Comparison of ENCODE assay signal across 11 cellular contexts in the genomic region with DNA sequence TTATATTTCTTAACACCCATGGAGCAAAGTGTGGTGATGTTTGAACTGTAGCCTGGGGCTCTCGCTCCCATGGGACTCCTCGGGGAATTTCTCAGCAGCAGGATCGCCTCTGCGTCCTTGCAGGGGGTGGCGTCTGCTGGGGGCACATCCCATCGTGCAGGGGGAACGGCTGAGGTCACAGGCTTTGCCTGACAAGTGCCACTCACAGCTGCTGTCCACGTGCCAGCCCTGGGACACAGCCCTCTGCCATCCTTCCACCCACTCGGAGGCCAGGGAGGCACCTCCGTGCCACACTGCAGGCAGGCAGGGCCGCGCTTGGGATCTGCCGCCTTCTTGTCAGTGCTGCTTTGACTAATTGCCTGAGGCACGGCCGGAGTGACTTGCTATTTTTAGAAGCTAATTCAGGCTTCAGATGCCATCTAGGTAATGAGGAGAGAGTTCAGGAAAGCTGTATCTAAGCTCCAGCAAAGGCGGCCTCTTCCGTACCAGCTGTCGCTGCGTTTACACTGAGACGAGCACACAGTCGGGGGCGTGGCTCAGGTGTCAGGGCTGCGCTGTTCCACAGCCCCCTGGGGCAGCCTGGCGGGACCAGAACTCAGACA. TPM values are rescaled to one million over a fixed set of nuclear protein-coding genes. Genes with fewer than 3 reads are reported as not detected.
DNase-seq lines count a peak whose midpoint lies in the region; ATAC-seq, FAIRE-seq and TF ChIP-seq lines count a peak whose summit lies in the region.
"Had no signal": no experiment of that assay in that cellular context is flagged by ENCODE, and none has a peak within 500 bp of the region (broad histone marks: within the 10 kb centered on the region; RNA-seq: fewer than 3 reads in every experiment).

No MANE protein-coding gene starts in this region.

- TF ChIP-seq CTCF in pancreas (IDR thresholded peaks at IDR 0.05) (no peak), right lobe of liver (IDR thresholded peaks at IDR 0.05) (no peak)

- peaks cover 40% of the 10 kb centered on the region for H3K36me3 Mint-ChIP-seq in activated CD8-positive, alpha-beta memory T cell treated with anti-CD3 and anti-CD28 coated beads, Interleukin-2, amount 10 ng/mL, durations not matched to agents 7 days and 5 days

- no peak for FAIRE-seq in pancreas (lab: Jason Lieb, UNC)

- H3K4me3 ChIP-seq in pancreas, result no peak overlapping the region
- no peak overlapping the region for H3K4me3 ChIP-seq in right lobe of liver

- H3K9me3 Mint-ChIP-seq in activated CD8-positive, alpha-beta memory T cell treated with anti-CD3 and anti-CD28 coated beads, Interleukin-2, amount 10 ng/mL, durations not matched to agents 7 days and 5 days (ENCODE audit: low read depth), result no peaks in the 10 kb centered on the region
- H3K9me3 Mint-ChIP-seq: activated naive CD4-positive, alpha-beta T cell treated with anti-CD3 and anti-CD28 coated beads, Interleukin-2, amount 50 U/mL, for 24 hours; CD8-positive, alpha-beta memory T cell had no signal

- H3K27me3 ChIP-seq in pancreas, result no peaks in the 10 kb centered on the region
- no peaks in the 10 kb centered on the region for H3K27me3 ChIP-seq in right lobe of liver

- H3K4me3 Mint-ChIP-seq in activated CD8-positive, alpha-beta memory T cell treated with anti-CD3 and anti-CD28 coated beads, Interleukin-2, amount 10 ng/mL, durations not matched to agents 7 days and 5 days, result no peak overlapping the region
- H3K4me3 Mint-ChIP-seq: activated naive CD4-positive, alpha-beta T cell treated with anti-CD3 and anti-CD28 coated beads, Interleukin-2, amount 50 U/mL, for 24 hours; CD8-positive, alpha-beta memory T cell had no signal

- no peak overlapping the region for H3K27ac Mint-ChIP-seq in activated CD8-positive, alpha-beta memory T cell treated with anti-CD3 and anti-CD28 coated beads, Interleukin-2, amount 10 ng/mL, durations not matched to agents 7 days and 5 days
- H3K27ac Mint-ChIP-seq: activated naive CD4-positive, alpha-beta T cell treated with anti-CD3 and anti-CD28 coated beads, Interleukin-2, amount 50 U/mL, for 24 hours had no signal

- H3K9me3 ChIP-seq in pancreas, result no peaks in the 10 kb centered on the region
- H3K9me3 ChIP-seq in right lobe of liver, result no peaks in the 10 kb centered on the region

- TF ChIP-seq POLR2A in right lobe of liver (IDR thresholded peaks at IDR 0.05), result no peak

- 8 to 10% methylated on average over 24 of the region's 24 CpGs for WGBS in pancreas, 2 donors
- 37% methylated on average over 9 of the region's 24 CpGs for WGBS in right lobe of liver (ENCODE audit: insufficient coverage, low coverage, low lambda C conversion rate, missing lambda C conversion rate)

- DNase-seq in ELF-1 (ENCODE audit: low read depth, low spot score) (peak; percentile 75), NCI-H524 (lab: John Stamatoyannopoulos, UW) (peak; percentile 76 to 83), epithelial cell of prostate (ENCODE audit: low read depth, low spot score) (no peak), pancreas (peak in 5 of 6 donors; percentile 41 to 81 (median 51)), superior temporal gyrus (ENCODE audit: extremely low spot score) (no peak), right lobe of liver (no peak)
- DNase-seq in activated CD8-positive, alpha-beta memory T cell treated with anti-CD3 and anti-CD28 coated beads, Interleukin-2, amount 10 ng/mL, durations not matched to agents 7 days and 5 days, result no peak
- DNase-seq: midbrain had no signal

- intact Hi-C loops in pancreas (cut with DNase I) (no loop called here), right lobe of liver (cut with DNase I) (no loop called here)

- peak overlapping the region; percentile 18 for H3K27ac ChIP-seq in epithelial cell of prostate
- H3K27ac ChIP-seq in pancreas, result peak overlapping the region in 3 of 4 donors; percentile 38 to 67 (median 56)
- no peak overlapping the region for H3K27ac ChIP-seq in right lobe of liver

- H3K4me1 ChIP-seq in pancreas (peaks cover 0 to 2% (median 0%) of the 10 kb centered on the region in 3 donors), right lobe of liver (no peaks in the 10 kb centered on the region)

- ATAC-seq in pancreas (peak; percentile 70 to 87 (median 86)), right lobe of liver (no peak), HG03521 (IDR thresholded peaks at IDR 0.05; ENCODE audit: unreplicated experiment) (no peak)
- ATAC-seq in activated CD8-positive, alpha-beta memory T cell treated with anti-CD3 and anti-CD28 coated beads, Interleukin-2, amount 10 ng/mL, durations not matched to agents 7 days and 5 days, result no peak

- H3K27me3 Mint-ChIP-seq in activated CD8-positive, alpha-beta memory T cell treated with anti-CD3 and anti-CD28 coated beads, Interleukin-2, amount 10 ng/mL, durations not matched to agents 7 days and 5 days, result no peaks in the 10 kb centered on the region
- H3K27me3 Mint-ChIP-seq: activated naive CD4-positive, alpha-beta T cell treated with anti-CD3 and anti-CD28 coated beads, Interleukin-2, amount 50 U/mL, for 24 hours; CD8-positive, alpha-beta memory T cell had no signal

- H3K4me1 Mint-ChIP-seq in activated CD8-positive, alpha-beta memory T cell treated with anti-CD3 and anti-CD28 coated beads, Interleukin-2, amount 10 ng/mL, durations not matched to agents 7 days and 5 days, result no peaks in the 10 kb centered on the region
- H3K4me1 Mint-ChIP-seq: activated naive CD4-positive, alpha-beta T cell treated with anti-CD3 and anti-CD28 coated beads, Interleukin-2, amount 50 U/mL, for 24 hours; CD8-positive, alpha-beta memory T cell had no signal

- H3K36me3 ChIP-seq in pancreas (peaks cover 0 to 5% (median 0%) of the 10 kb centered on the region in 3 donors), right lobe of liver (no peaks in the 10 kb centered on the region)

- CTCF ChIA-PET in activated CD8-positive, alpha-beta memory T cell treated with anti-CD3 and anti-CD28 coated beads, Interleukin-2, amount 10 ng/mL, durations not matched to agents 7 days and 5 days (lab: Charles Lee), result no interaction called here

RNA-seq across cellular contexts. Expression of a gene that starts 45.7 kb away (rescaled TPM):
- total RNA-seq in pancreas, result 10 to 100 TPM; 24.7 to 34.5 (median 30.7) TPM
- 10 to 100 TPM; 49.8 to 73.6 TPM for polyA plus RNA-seq in pancreas
- total RNA-seq in right lobe of liver, result 10 to 100 TPM; 40.7 to 59.5 (median 49.7) TPM
- 10 to 100 TPM; 65.3 to 71.3 TPM for total RNA-seq in activated CD8-positive, alpha-beta memory T cell treated with anti-CD3 and anti-CD28 coated beads, Interleukin-2, amount 10 ng/mL, durations not matched to agents 7 days and 5 days

RNA-seq across cellular contexts. Expression of a gene that starts 59.5 kb away (rescaled TPM):
- total RNA-seq in pancreas (10 to 100 TPM in 3 of 6 donors, 1 to 10 TPM in 3; 6.8 to 25.0 (median 10.4) TPM), right lobe of liver (10 to 100 TPM in 3 of 6 experiments, 1 to 10 TPM in 2, under 1 TPM in 1; 0.66 to 24.1 (median 9.2) TPM)
- polyA plus RNA-seq in pancreas, result 10 to 100 TPM; 16.6 to 32.5 TPM
- total RNA-seq in activated CD8-positive, alpha-beta memory T cell treated with anti-CD3 and anti-CD28 coated beads, Interleukin-2, amount 10 ng/mL, durations not matched to agents 7 days and 5 days, result 100 to 1,000 TPM; 230 to 262 TPM

Comparison
In these comparisons a context has a peak if more than half of its experiments do, and no peak if none do; other contexts are left out.
1. DNase-seq: peak in ELF-1 (single experiment), NCI-H524 (2 of 2) and pancreas (5 of 6); none in epithelial cell of prostate (single experiment), superior temporal gyrus (single experiment), right lobe of liver (0 of 3) and activated CD8-positive, alpha-beta memory T cell treated with anti-CD3 and anti-CD28 coated beads, Interleukin-2, amount 10 ng/mL, durations not matched to agents 7 days and 5 days (single experiment).
2. H3K27ac ChIP-seq: peak in epithelial cell of prostate (single experiment) and pancreas (3 of 4); none in right lobe of liver (0 of 3).
3. ATAC-seq: peak in pancreas (4 of 4); none in right lobe of liver (0 of 4), HG03521 (single experiment) and activated CD8-positive, alpha-beta memory T cell treated with anti-CD3 and anti-CD28 coated beads, Interleukin-2, amount 10 ng/mL, durations not matched to agents 7 days and 5 days (single experiment).
4. RNA of a gene that starts 59.5 kb away (total RNA-seq): 230 to 262 TPM in activated CD8-positive, alpha-beta memory T cell treated with anti-CD3 and anti-CD28 coated beads, Interleukin-2, amount 10 ng/mL, durations not matched to agents 7 days and 5 days; 0.66 to 24.1 TPM in right lobe of liver and 6.8 to 25.0 TPM in pancreas; every median in the first group is over 4 times any median in the second.